21 cellular contexts compared by ENCODE assay signal in the genomic region with DNA sequence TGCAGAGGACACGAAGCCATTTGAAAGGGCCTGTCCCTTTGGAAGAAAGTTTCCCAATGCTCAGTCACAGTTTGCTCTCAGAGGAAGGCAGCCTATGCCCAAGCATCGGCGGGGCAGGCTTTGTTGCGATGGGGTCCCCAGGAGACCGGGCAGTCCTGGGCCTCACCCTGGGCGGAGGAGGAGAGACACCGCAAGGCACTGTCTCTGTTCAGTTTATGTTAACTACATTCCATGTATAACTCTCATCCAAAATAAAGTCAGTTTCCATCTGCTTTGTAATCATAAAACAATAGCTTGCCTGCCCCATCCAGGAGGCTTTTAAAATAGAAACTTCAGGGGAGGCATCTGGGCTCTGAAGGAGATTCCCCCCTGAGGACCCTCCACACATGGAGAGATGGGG.
DNase-seq lines count a peak whose midpoint lies in the region; ATAC-seq, FAIRE-seq and TF ChIP-seq lines count a peak whose summit lies in the region.
"Had no signal": no experiment of that assay in that cellular context is flagged by ENCODE, and none has a peak within 500 bp of the region (broad histone marks: within the 10 kb centered on the region; RNA-seq: fewer than 3 reads in every experiment).

No MANE protein-coding gene starts in this region.

- POLR2A ChIA-PET in HepG2 (lab: Yijun Ruan, JAX): no interaction called here

- H3K4me3 Mint-ChIP-seq in activated T-cell treated with anti-CD3 and anti-CD28 coated beads, Interleukin-2, amount 50 U/mL, for 24 hours: no peak overlapping the region
- no peak overlapping the region for H3K4me3 Mint-ChIP-seq in activated naive CD8-positive, alpha-beta T cell
- H3K4me3 Mint-ChIP-seq: CD8-positive, alpha-beta memory T cell; T-helper 1 cell treated with Interleukin-12 subunit alpha and Interleukin-12 subunit beta and Interleukin-4 antibody, amounts not matched to agents 30 μg/mL and 1 μg/mL, for 36 hours; WTC11 had no signal

- TF ChIP-seq CTCF in HepG2 (CRISPR knock-in tag; IDR thresholded peaks at IDR 0.05): no peak
- TF ChIP-seq CTCF in transverse colon (IDR thresholded peaks at IDR 0.05): no peak
- no peak for TF ChIP-seq CTCF in omental fat pad (IDR thresholded peaks at IDR 0.05)

- H3K4me1 ChIP-seq in HepG2 (ENCODE audit: insufficient read depth, low read length) (peaks cover 18% of the 10 kb centered on the region), transverse colon (peaks cover 4 to 35% (median 13%) of the 10 kb centered on the region in 4 donors)
- H3K4me1 ChIP-seq: body of pancreas had no signal

- no peaks in the 10 kb centered on the region for H3K9me3 ChIP-seq in HepG2 (ENCODE audit: low read length)
- no peaks in the 10 kb centered on the region for H3K9me3 ChIP-seq in transverse colon
- H3K9me3 ChIP-seq: body of pancreas, ovary had no signal

- H3K36me3 ChIP-seq in HepG2 (replicated peaks in 1 of 2; ENCODE audit: control insufficient read depth in 1 of 2, insufficient read depth in 2 of 2, low read length in 2 of 2) (no peaks in the 10 kb centered on the region), transverse colon (no peaks in the 10 kb centered on the region)
- H3K36me3 ChIP-seq: ovary had no signal

- TF ChIP-seq RAD21 in HepG2 (CRISPR knock-in tag; IDR thresholded peaks at IDR 0.05): no peak

- no peak overlapping the region for H3K9ac ChIP-seq in HepG2 (ENCODE audit: insufficient read depth, low read depth, low read length)

- peaks cover 49% of the 10 kb centered on the region for H3K4me1 Mint-ChIP-seq in activated T-cell treated with anti-CD3 and anti-CD28 coated beads, Interleukin-2, amount 50 U/mL, for 24 hours (ENCODE audit: low read depth)
- H3K4me1 Mint-ChIP-seq in activated naive CD8-positive, alpha-beta T cell (ENCODE audit: low read depth): peaks cover 35% of the 10 kb centered on the region

- H4K20me1 ChIP-seq in HepG2 (ENCODE audit: insufficient read depth, low read length): no peaks in the 10 kb centered on the region

- BruUV-seq in HepG2 (replicated peaks; lab: Mats Ljungman, UMichigan): no TSS peak

- H3K27ac ChIP-seq in HepG2 (ENCODE audit: extremely low read length, insufficient read depth, low read length): no peak overlapping the region
- peak overlapping the region; percentile 1 to 44 (median 26) for H3K27ac ChIP-seq in transverse colon
- H3K27ac ChIP-seq: body of pancreas, epithelial cell of prostate, ovary had no signal

- TF ChIP-seq POLR2A in HepG2 (IDR thresholded peaks at IDR 0.05; ENCODE audit: insufficient read depth in 1 of 2, low read depth in 2 of 2, low read length in 2 of 2) (no peak), transverse colon (IDR thresholded peaks at IDR 0.05) (no peak)

- no peaks in the 10 kb centered on the region for H3K27me3 ChIP-seq in HepG2 (ENCODE audit: control insufficient read depth in 1 of 2, insufficient read depth in 2 of 2, low read length in 2 of 2)
- no peaks in the 10 kb centered on the region for H3K27me3 ChIP-seq in transverse colon
- H3K27me3 ChIP-seq: body of pancreas, ovary had no signal

- intact Hi-C loops in HepG2 (cut with micrococcal nuclease; ENCODE audit: unreplicated experiment) (no loop called here), transverse colon (cut with DNase I; ENCODE audit: low total_unique reads) (no loop called here)

- no peak for DNase-seq in activated T-cell treated with anti-CD3 and anti-CD28 coated beads, Interleukin-2, amount 50 U/mL, for 24 hours
- DNase-seq in activated T-cell treated with anti-CD3 and anti-CD28 coated beads, Interleukin-2, amount 50 U/mL, for 48 hours: no peak
- DNase-seq in HepG2 (ENCODE audit: low spot score) (no peak), transverse colon (no peak), HuH-7 (ENCODE audit: low spot score) (no peak), foreskin melanocyte (no peak), omental fat pad (ENCODE audit: low spot score) (no peak)
- DNase-seq: activated gamma-delta T cell, body of pancreas, cortex of kidney, left ventricle myocardium superior, NCI-H146, NCI-H2227 treated with DMSO at 0.1 percent for 48 hours, trophoblast cell had no signal

- no peaks in the 10 kb centered on the region for H3K27me3 Mint-ChIP-seq in activated T-cell treated with anti-CD3 and anti-CD28 coated beads, Interleukin-2, amount 50 U/mL, for 24 hours
- no peaks in the 10 kb centered on the region for H3K27me3 Mint-ChIP-seq in activated naive CD8-positive, alpha-beta T cell
- H3K27me3 Mint-ChIP-seq: CD8-positive, alpha-beta memory T cell had no signal

- TF ChIP-seq EP300 in HepG2 (IDR thresholded peaks at IDR 0.05; ENCODE audit: low read depth in 2 of 2, low read length in 2 of 2): no peak
- TF ChIP-seq EP300 in HepG2 (CRISPR knock-in tag; IDR thresholded peaks at IDR 0.05; ENCODE audit: borderline replicate concordance): no peak
- TF ChIP-seq EP300 in transverse colon (IDR thresholded peaks at IDR 0.05; ENCODE audit: low read depth): no peak

- no peak for ATAC-seq in HepG2
- no peak for ATAC-seq in omental fat pad (ENCODE audit: low FRiP score)
- ATAC-seq: body of pancreas, left ventricle myocardium superior had no signal

- WGBS in HepG2 (ENCODE audit: low lambda C conversion rate): 85% methylated on average over 7 of the region's 7 CpGs
- WGBS in transverse colon (ENCODE audit: low coverage in 1 of 2), 2 donors: 62 to 79% methylated on average over 2 to 7 of the region's 7 CpGs

- no peak for FAIRE-seq in HepG2 (lab: Jason Lieb, UNC)
- FAIRE-seq: A204.1 had no signal

- H3K36me3 Mint-ChIP-seq in activated T-cell treated with anti-CD3 and anti-CD28 coated beads, Interleukin-2, amount 50 U/mL, for 24 hours (ENCODE audit: low read depth): peaks cover 39% of the 10 kb centered on the region
- peaks cover 2% of the 10 kb centered on the region for H3K36me3 Mint-ChIP-seq in activated naive CD8-positive, alpha-beta T cell
- H3K36me3 Mint-ChIP-seq: WTC11 had no signal

- H3K4me3 ChIP-seq in HepG2 (replicated peaks in 1 of 3; ENCODE audit: insufficient read depth in 1 of 3, low read depth in 2 of 3, low read length in 3 of 3): no peak overlapping the region
- H3K4me3 ChIP-seq in transverse colon: no peak overlapping the region
- H3K4me3 ChIP-seq: body of pancreas, ovary had no signal

- no peak overlapping the region for H2AFZ ChIP-seq in HepG2 (ENCODE audit: low read length)

- H3K79me2 ChIP-seq in HepG2 (ENCODE audit: insufficient read depth, low read length): no peaks in the 10 kb centered on the region

- no peaks in the 10 kb centered on the region for H3K9me3 Mint-ChIP-seq in activated T-cell treated with anti-CD3 and anti-CD28 coated beads, Interleukin-2, amount 50 U/mL, for 24 hours
- H3K9me3 Mint-ChIP-seq in activated naive CD8-positive, alpha-beta T cell (ENCODE audit: low read depth): no peaks in the 10 kb centered on the region
- H3K9me3 Mint-ChIP-seq: T-helper 1 cell treated with Interleukin-12 subunit alpha and Interleukin-12 subunit beta and Interleukin-4 antibody, amounts not matched to agents 30 μg/mL and 1 μg/mL, for 36 hours; WTC11 had no signal

- peak overlapping the region; percentile 70 for H3K27ac Mint-ChIP-seq in activated T-cell treated with anti-CD3 and anti-CD28 coated beads, Interleukin-2, amount 50 U/mL, for 24 hours
- peak overlapping the region; percentile 68 for H3K27ac Mint-ChIP-seq in activated naive CD8-positive, alpha-beta T cell
- H3K27ac Mint-ChIP-seq: T-helper 1 cell treated with Interleukin-12 subunit alpha and Interleukin-12 subunit beta and Interleukin-4 antibody, amounts not matched to agents 30 μg/mL and 1 μg/mL, for 36 hours; WTC11 had no signal

- no peak overlapping the region for H3K4me2 ChIP-seq in HepG2 (ENCODE audit: low read depth, low read length)

- CTCF ChIA-PET in HepG2 (lab: Yijun Ruan, JAX; ENCODE audit: low intra/inter-chr PET ratio, low total read pairs): no interaction called here

- in situ Hi-C loops in HepG2 (cut with HindIII; ENCODE audit: extremely low pct_ligation_motif_present, low pct_unique_long_range_greater_than_20kb) (no loop called here), transverse colon (cut with MboI; ENCODE audit: low pct_ligation_motif_present in 1 of 4, low pct_unique_long_range_greater_than_20kb in 1 of 4, low sequenced_read_pairs in 3 of 4) (no loop called here)

TF ChIP-seq in HepG2, 621 proteins besides CTCF, POLR2A, EP300 and RAD21:
- TF ChIP-seq DMAP1 (CRISPR knock-in tag; IDR thresholded peaks at IDR 0.05) (no peak), ZNF687 (CRISPR knock-in tag; IDR thresholded peaks at IDR 0.05) (0 out of 2 replicates have a peak, but pooled peaks have one; percentile 9)
TF ChIP-seq in HepG2: peak in this region for 1.
